ENCODE assay signal across 13 cellular contexts in the genomic region with DNA sequence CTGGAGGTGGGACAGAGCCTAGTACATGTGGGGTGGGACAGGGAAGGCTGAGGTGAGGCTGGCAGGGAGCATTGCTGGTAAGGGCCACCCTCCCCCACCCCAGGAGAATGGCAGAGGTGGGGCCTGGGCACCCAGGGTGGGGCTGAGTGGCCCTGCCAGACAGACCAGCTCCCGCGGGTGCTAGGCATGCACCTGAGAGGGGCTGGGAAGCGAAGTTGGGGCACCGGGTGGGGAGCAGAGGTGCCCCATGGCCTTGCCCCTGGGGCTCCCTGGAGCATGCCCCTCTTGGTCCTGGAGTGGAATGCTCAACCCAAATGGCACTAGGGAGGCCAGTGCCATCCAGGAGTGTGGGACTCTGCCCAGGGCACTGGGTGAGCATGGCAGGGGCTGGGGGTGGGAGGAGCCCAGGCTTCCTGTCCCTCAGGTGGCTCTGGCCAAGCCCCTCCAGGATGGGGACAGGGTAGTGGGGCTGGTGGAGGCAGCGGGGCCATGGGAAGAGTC. TPM values are rescaled to one million over a fixed set of nuclear protein-coding genes. Genes with fewer than 3 reads are reported as not detected.
A peak's percentile ranks its signal among the peaks of the same experiment; 100 is the strongest.
DNase-seq lines count a peak whose midpoint lies in the region; ATAC-seq, FAIRE-seq and TF ChIP-seq lines count a peak whose summit lies in the region.
"Had no signal": no experiment of that assay in that cellular context is flagged by ENCODE, and none has a peak within 500 bp of the region (broad histone marks: within the 10 kb centered on the region; RNA-seq: fewer than 3 reads in every experiment).

No MANE protein-coding gene starts in this region.

- peaks cover 4 to 27% (median 7%) of the 10 kb centered on the region in 3 donors for H3K4me1 ChIP-seq in pancreas

- H3K9me3 Mint-ChIP-seq in stimulated activated naive CD8-positive, alpha-beta T cell treated with anti-CD3 and anti-CD28 coated beads, Interleukin-15, Interleukin-2, amounts not matched to agents 100 ng/mL and 50 ng/mL, for 24 hours: no peaks in the 10 kb centered on the region
- no peaks in the 10 kb centered on the region for H3K9me3 Mint-ChIP-seq in activated CD8-positive, alpha-beta T cell treated with anti-CD3 and anti-CD28 coated beads, Interleukin-2, amount 10 ng/mL, durations not matched to agents 7 days and 5 days (ENCODE audit: insufficient read depth)
- H3K9me3 Mint-ChIP-seq: activated T-helper 2 cell treated with anti-CD3 and anti-CD28 coated beads, Interferon-gamma antibody, Interleukin-2, Interleukin-4, amounts not matched to agents 10 μg/mL and 5 μg/mL and 100 μg/mL, durations not matched to agents 14 hours and 24 hours and 36 hours had no signal

- H3K27ac Mint-ChIP-seq in stimulated activated naive CD8-positive, alpha-beta T cell treated with anti-CD3 and anti-CD28 coated beads, Interleukin-15, Interleukin-2, amounts not matched to agents 100 ng/mL and 50 ng/mL, for 24 hours: no peak overlapping the region
- no peak overlapping the region for H3K27ac Mint-ChIP-seq in activated CD8-positive, alpha-beta T cell treated with anti-CD3 and anti-CD28 coated beads, Interleukin-2, amount 10 ng/mL, durations not matched to agents 7 days and 5 days
- H3K27ac Mint-ChIP-seq: activated T-helper 2 cell treated with anti-CD3 and anti-CD28 coated beads, Interferon-gamma antibody, Interleukin-2, Interleukin-4, amounts not matched to agents 10 μg/mL and 5 μg/mL and 100 μg/mL, durations not matched to agents 14 hours and 24 hours and 36 hours; memory B cell had no signal

- peaks cover 5% of the 10 kb centered on the region for H3K4me1 Mint-ChIP-seq in stimulated activated naive CD8-positive, alpha-beta T cell treated with anti-CD3 and anti-CD28 coated beads, Interleukin-15, Interleukin-2, amounts not matched to agents 100 ng/mL and 50 ng/mL, for 24 hours (ENCODE audit: low read depth)
- no peaks in the 10 kb centered on the region for H3K4me1 Mint-ChIP-seq in activated CD8-positive, alpha-beta T cell treated with anti-CD3 and anti-CD28 coated beads, Interleukin-2, amount 10 ng/mL, durations not matched to agents 7 days and 5 days (ENCODE audit: low read depth)

- H3K4me3 Mint-ChIP-seq in stimulated activated naive CD8-positive, alpha-beta T cell treated with anti-CD3 and anti-CD28 coated beads, Interleukin-15, Interleukin-2, amounts not matched to agents 100 ng/mL and 50 ng/mL, for 24 hours: peak overlapping the region; percentile 65
- no peak overlapping the region for H3K4me3 Mint-ChIP-seq in activated CD8-positive, alpha-beta T cell treated with anti-CD3 and anti-CD28 coated beads, Interleukin-2, amount 10 ng/mL, durations not matched to agents 7 days and 5 days

- no peaks in the 10 kb centered on the region for H3K36me3 ChIP-seq in pancreas

- intact Hi-C loops in pancreas (cut with DNase I): no loop called here

- peak overlapping the region in 1 of 4 donors; percentile 88 for H3K27ac ChIP-seq in pancreas

- H3K36me3 Mint-ChIP-seq in stimulated activated naive CD8-positive, alpha-beta T cell treated with anti-CD3 and anti-CD28 coated beads, Interleukin-15, Interleukin-2, amounts not matched to agents 100 ng/mL and 50 ng/mL, for 24 hours (ENCODE audit: low read depth): no peaks in the 10 kb centered on the region
- no peaks in the 10 kb centered on the region for H3K36me3 Mint-ChIP-seq in activated CD8-positive, alpha-beta T cell treated with anti-CD3 and anti-CD28 coated beads, Interleukin-2, amount 10 ng/mL, durations not matched to agents 7 days and 5 days (ENCODE audit: low read depth)
- H3K36me3 Mint-ChIP-seq: memory B cell had no signal

- FAIRE-seq in pancreas (lab: Jason Lieb, UNC): no peak

- WGBS in pancreas, 2 donors: 80 to 83% methylated on average over 5 of the region's 5 CpGs

- H3K27me3 ChIP-seq in pancreas: no peaks in the 10 kb centered on the region

- H3K4me3 ChIP-seq in fibroblast of mammary gland (ENCODE audit: control insufficient read depth, low read depth, low read length) (peak overlapping the region; percentile 37), pancreas (peak overlapping the region in 2 of 4 donors; percentile 23 to 59)

- CTCF ChIA-PET in activated CD8-positive, alpha-beta T cell treated with anti-CD3 and anti-CD28 coated beads, Interleukin-2, amount 10 ng/mL, durations not matched to agents 7 days and 5 days (lab: Charles Lee): interaction anchor here (1.6 kb wide), 1 partner anchor 20 kb away, joined by 8 read pairs; no protein-coding TSS in a partner anchor
- CTCF ChIA-PET in GM10248 (lab: Yijun Ruan, JAX): interaction anchor here (1.5 to 4.6 kb wide), 3 partner anchors 12 to 21 kb away, joined by 3 to 41 read pairs (median 12); no protein-coding TSS in a partner anchor

- POLR2A ChIA-PET in activated CD8-positive, alpha-beta T cell treated with anti-CD3 and anti-CD28 coated beads, Interleukin-2, amount 10 ng/mL, durations not matched to agents 7 days and 5 days (lab: Charles Lee): no interaction called here
- POLR2A ChIA-PET in GM10248 (lab: Yijun Ruan, JAX): no interaction called here

- ATAC-seq in stimulated activated naive CD8-positive, alpha-beta T cell treated with anti-CD3 and anti-CD28 coated beads, Interleukin-15, Interleukin-2, amounts not matched to agents 100 U/mL and 50 U/mL, for 24 hours: no peak
- ATAC-seq in pancreas: no peak
- no peak for ATAC-seq in activated CD8-positive, alpha-beta T cell treated with anti-CD3 and anti-CD28 coated beads, Interleukin-2, amount 10 ng/mL, durations not matched to agents 7 days and 5 days

- H3K27me3 Mint-ChIP-seq in stimulated activated naive CD8-positive, alpha-beta T cell treated with anti-CD3 and anti-CD28 coated beads, Interleukin-15, Interleukin-2, amounts not matched to agents 100 ng/mL and 50 ng/mL, for 24 hours: peaks cover 27% of the 10 kb centered on the region
- H3K27me3 Mint-ChIP-seq in activated CD8-positive, alpha-beta T cell treated with anti-CD3 and anti-CD28 coated beads, Interleukin-2, amount 10 ng/mL, durations not matched to agents 7 days and 5 days (ENCODE audit: low read depth): peaks cover 19% of the 10 kb centered on the region

- DNase-seq in stimulated activated naive CD8-positive, alpha-beta T cell treated with anti-CD3 and anti-CD28 coated beads, Interleukin-15, Interleukin-2, amounts not matched to agents 100 U/mL and 50 U/mL, for 24 hours: no peak
- no peak for DNase-seq in fibroblast of mammary gland (ENCODE audit: low read depth)
- DNase-seq in pancreas: peak in 4 of 6 donors; percentile 11 to 65 (median 24)
- DNase-seq in ecto neural progenitor cell (ENCODE audit: low spot score): no peak
- no peak for DNase-seq in activated CD8-positive, alpha-beta T cell treated with anti-CD3 and anti-CD28 coated beads, Interleukin-2, amount 10 ng/mL, durations not matched to agents 7 days and 5 days
- no peak for DNase-seq in GM10248 (ENCODE audit: extremely low spot score)
- no peak for DNase-seq in NCI-H510A (lab: John Stamatoyannopoulos, UW)
- DNase-seq: central memory CD4-positive, alpha-beta T cell; SHP77 treated with DMSO at 0.1 percent for 48 hours had no signal

- TF ChIP-seq CTCF in fibroblast of mammary gland (conservative IDR thresholded peaks at IDR 0.05; ENCODE audit: control insufficient read depth, insufficient read depth, low read depth, low read length): no peak
- no peak for TF ChIP-seq CTCF in pancreas (IDR thresholded peaks at IDR 0.05)
- TF ChIP-seq CTCF in GM10248 (IDR thresholded peaks at IDR 0.05; ENCODE audit: control extremely low read depth, extremely low read depth, low read depth, missing control alignments): no peak

- no peaks in the 10 kb centered on the region for H3K9me3 ChIP-seq in pancreas

RNA-seq across cellular contexts. Expression of a gene that starts 1.3 kb away (rescaled TPM):
- total RNA-seq in pancreas: 100 to 1,000 TPM in 1 of 6 donors, 10 to 100 TPM in 3, 1 to 10 TPM in 2; 7.0 to 188 (median 27.7) TPM
- polyA plus RNA-seq in pancreas: 100 to 1,000 TPM; 123 to 288 TPM
- total RNA-seq in activated CD8-positive, alpha-beta T cell treated with anti-CD3 and anti-CD28 coated beads, Interleukin-2, amount 10 ng/mL, durations not matched to agents 7 days and 5 days: under 1 TPM; 0.23 to 0.71 TPM

RNA-seq across cellular contexts. Expression of a gene that starts 30.0 kb away (rescaled TPM):
- 1 to 10 TPM in 4 of 6 donors, under 1 TPM in 2; 0.63 to 6.2 (median 1.3) TPM for total RNA-seq in pancreas
- 1 to 10 TPM; 5.0 to 8.9 TPM for polyA plus RNA-seq in pancreas
- not detected for total RNA-seq in activated CD8-positive, alpha-beta T cell treated with anti-CD3 and anti-CD28 coated beads, Interleukin-2, amount 10 ng/mL, durations not matched to agents 7 days and 5 days
- total RNA-seq: activated T-helper 2 cell treated with anti-CD3 and anti-CD28 coated beads, Interferon-gamma antibody, Interleukin-2, Interleukin-4, amounts not matched to agents 10 μg/mL and 5 μg/mL and 100 μg/mL, durations not matched to agents 14 hours and 24 hours and 36 hours; temporal lobe had no signal

RNA-seq across cellular contexts. Expression of a gene that starts 40.5 kb away (rescaled TPM):
- total RNA-seq in pancreas: not detected
- not detected for polyA plus RNA-seq in pancreas
- total RNA-seq in activated CD8-positive, alpha-beta T cell treated with anti-CD3 and anti-CD28 coated beads, Interleukin-2, amount 10 ng/mL, durations not matched to agents 7 days and 5 days: not detected
- total RNA-seq: activated T-helper 2 cell treated with anti-CD3 and anti-CD28 coated beads, Interferon-gamma antibody, Interleukin-2, Interleukin-4, amounts not matched to agents 10 μg/mL and 5 μg/mL and 100 μg/mL, durations not matched to agents 14 hours and 24 hours and 36 hours; temporal lobe had no signal

Comparison
In these comparisons a context has a peak if more than half of its experiments do, and no peak if none do; other contexts are left out.
1. DNase-seq: peak in pancreas (4 of 6); none in stimulated activated naive CD8-positive, alpha-beta T cell treated with anti-CD3 and anti-CD28 coated beads, Interleukin-15, Interleukin-2, amounts not matched to agents 100 U/mL and 50 U/mL, for 24 hours (single experiment), fibroblast of mammary gland (single experiment), ecto neural progenitor cell (single experiment), activated CD8-positive, alpha-beta T cell treated with anti-CD3 and anti-CD28 coated beads, Interleukin-2, amount 10 ng/mL, durations not matched to agents 7 days and 5 days (single experiment), GM10248 (single experiment) and NCI-H510A (single experiment).
2. RNA of a gene that starts 1.3 kb away (total RNA-seq): 7.0 to 188 TPM in pancreas; 0.23 to 0.71 TPM in activated CD8-positive, alpha-beta T cell treated with anti-CD3 and anti-CD28 coated beads, Interleukin-2, amount 10 ng/mL, durations not matched to agents 7 days and 5 days; every median in the first group is over 4 times any median in the second.